20 cellular contexts compared by ENCODE assay signal in the genomic region with DNA sequence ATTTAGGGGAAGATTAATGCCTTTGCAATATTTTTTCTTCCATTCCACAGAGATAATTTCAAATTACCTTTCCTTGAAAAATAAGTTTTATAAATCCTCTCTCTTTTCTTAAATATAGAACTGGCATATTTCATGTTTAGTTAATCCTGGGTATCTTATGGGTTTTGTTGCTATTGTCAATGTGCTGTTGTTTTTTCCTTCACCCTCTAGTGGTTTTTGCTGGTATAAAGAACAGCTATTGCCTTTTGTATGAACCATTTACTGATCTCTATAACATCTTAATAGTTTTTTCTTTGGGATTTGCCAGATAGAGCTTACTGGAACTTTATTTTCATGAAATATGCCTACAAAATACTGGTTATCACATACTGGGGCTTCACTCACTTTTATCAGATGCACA.
"Had no signal": no experiment of that assay in that cellular context is flagged by ENCODE, and none has a peak within 500 bp of the region (broad histone marks: within the 10 kb centered on the region; RNA-seq: fewer than 3 reads in every experiment).

No MANE protein-coding gene starts in this region.

- H3K27ac ChIP-seq: left ventricle myocardium inferior, transverse colon had no signal

- H3K27me3 ChIP-seq: transverse colon had no signal

- H3K4me3 ChIP-seq: left ventricle myocardium inferior, transverse colon had no signal

- H3K4me1 Mint-ChIP-seq: activated B cell treated with CpG ODN at 0.5 μM for 24 hours, natural killer cell had no signal

- DNase-seq: activated B cell treated with CpG ODN at 0.5 μM for 24 hours; activated CD4-positive, alpha-beta T cell treated with anti-CD3 and anti-CD28 coated beads for 48 hours; activated CD8-positive, alpha-beta memory T cell treated with anti-CD3 and anti-CD28 coated beads, Interleukin-2, amount 50 U/mL, for 4 hours; activated CD8-positive, alpha-beta T cell treated with anti-CD3 and anti-CD28 coated beads, Interleukin-2, amount 10 ng/mL, durations not matched to agents 7 days and 5 days; activated effector memory CD4-positive, alpha-beta T cell treated with anti-CD3 and anti-CD28 coated beads, Interleukin-2, amount 50 U/mL, for 16 hours; activated T-cell treated with anti-CD3 and anti-CD28 coated beads, Interleukin-2, amount 50 U/mL, for 48 hours; foreskin fibroblast; left ventricle myocardium inferior; mesendoderm; natural killer cell; posterior cingulate gyrus; retina; small intestine; stimulated activated CD4-positive, alpha-beta T cell treated with anti-CD3 and anti-CD28 coated beads, Interleukin-4, amount 100 ng/mL, for 24 hours; stimulated activated naive CD4-positive, alpha-beta T cell treated with Interleukin-2 at 50 U/mL for 16 hours; substantia nigra; T-helper 17 cell; transverse colon had no signal

- H3K36me3 ChIP-seq: left ventricle myocardium inferior, transverse colon had no signal

- H3K27ac Mint-ChIP-seq: activated B cell treated with CpG ODN at 0.5 μM for 24 hours; activated CD8-positive, alpha-beta T cell treated with anti-CD3 and anti-CD28 coated beads, Interleukin-2, amount 10 ng/mL, durations not matched to agents 7 days and 5 days; activated naive CD4-positive, alpha-beta T cell treated with anti-CD3 and anti-CD28 coated beads, Interleukin-2, amount 50 U/mL, for 72 hours; natural killer cell; T-helper 17 cell had no signal

- H3K27me3 Mint-ChIP-seq: activated B cell treated with CpG ODN at 0.5 μM for 24 hours had no signal

- H3K4me1 ChIP-seq: left ventricle myocardium inferior, transverse colon had no signal

- H3K36me3 Mint-ChIP-seq: natural killer cell had no signal

- ATAC-seq: activated CD8-positive, alpha-beta T cell treated with anti-CD3 and anti-CD28 coated beads, Interleukin-2, amount 10 ng/mL, durations not matched to agents 7 days and 5 days; activated naive CD4-positive, alpha-beta T cell treated with anti-CD3 and anti-CD28 coated beads, Interleukin-2, amount 50 U/mL, for 72 hours; esophagus mucosa; natural killer cell; T-helper 17 cell had no signal

- H3K4me3 Mint-ChIP-seq: activated B cell treated with CpG ODN at 0.5 μM for 24 hours; activated CD8-positive, alpha-beta T cell treated with anti-CD3 and anti-CD28 coated beads, Interleukin-2, amount 10 ng/mL, durations not matched to agents 7 days and 5 days; natural killer cell; T-helper 17 cell had no signal

- H3K9me3 ChIP-seq: transverse colon had no signal
